8 cellular contexts compared by ENCODE assay signal in genomic region chr22:36286096-36286957, GRCh38. TPM values are rescaled to one million over a fixed set of nuclear protein-coding genes. Genes with fewer than 3 reads are reported as not detected.
DNase-seq lines count a peak whose midpoint lies in the region; ATAC-seq and TF ChIP-seq lines count a peak whose summit lies in the region.

No MANE protein-coding gene starts in this region.

- peak; percentile 74 to 88 for TF ChIP-seq CTCF in left lung (IDR thresholded peaks at IDR 0.05)

- H3K27ac ChIP-seq in left lung: peak overlapping the region in 1 of 2 donors; percentile 9

- H3K36me3 ChIP-seq in left lung: peaks cover 6 to 100% of the 10 kb centered on the region in 2 donors

- no peaks in the 10 kb centered on the region for H3K27me3 ChIP-seq in left lung

- H3K4me3 ChIP-seq in left lung: no peak overlapping the region

- peak; percentile 69 to 83 for DNase-seq in NCI-H524 (lab: John Stamatoyannopoulos, UW)
- no peak for DNase-seq in NCI-H524 treated with DMSO at 0.1 percent for 48 hours (lab: John Stamatoyannopoulos, UW)
- peak; percentile 84 for DNase-seq in NCI-H2227 (lab: John Stamatoyannopoulos, UW; ENCODE audit: unreplicated experiment)
- peak; percentile 52 for DNase-seq in activated CD4-positive, alpha-beta T cell treated with anti-CD3 and anti-CD28 coated beads for 1 hour
- peak; percentile 92 for DNase-seq in cerebellum (ENCODE audit: low spot score)
- DNase-seq in left lung: peak; percentile 61 to 89
- peak; percentile 34 for DNase-seq in stimulated activated CD4-positive, alpha-beta T cell treated with anti-CD3 and anti-CD28 coated beads, Interleukin-2, amount 100 ng/mL, for 4 hours (ENCODE audit: low read depth)

- intact Hi-C loops in left lung (cut with DNase I): no loop called here

- peaks cover 0 to 4% of the 10 kb centered on the region in 2 donors for H3K4me1 ChIP-seq in left lung

- H3K9me3 ChIP-seq in left lung: no peaks in the 10 kb centered on the region

- ATAC-seq in left lung (peak; percentile 79), HG03097 (IDR thresholded peaks at IDR 0.05; ENCODE audit: low FRiP score, unreplicated experiment) (no peak)

RNA-seq across cellular contexts. Expression of gene APOL1, which starts 33.4 kb away (rescaled TPM):
- 1.00 TPM for total RNA-seq in cerebellum
- total RNA-seq in left lung: 100 to 1,000 TPM in 1 of 2 donors, 10 to 100 TPM in 1; 89.4 to 109 TPM

RNA-seq across cellular contexts. Expression of gene APOL2, which starts 47.0 kb away (rescaled TPM):
- 10.3 TPM for total RNA-seq in cerebellum
- 10 to 100 TPM; 51.3 to 63.0 TPM for total RNA-seq in left lung

Comparison
In these comparisons a context has a peak if more than half of its experiments do, and no peak if none do; other contexts are left out.
1. RNA of gene APOL1, which starts 33.4 kb away (total RNA-seq): 89.4 to 109 TPM in left lung; 1.00 TPM in cerebellum (single experiment); every median in the first group is over 10 times any median in the second.